In the genomic region with DNA sequence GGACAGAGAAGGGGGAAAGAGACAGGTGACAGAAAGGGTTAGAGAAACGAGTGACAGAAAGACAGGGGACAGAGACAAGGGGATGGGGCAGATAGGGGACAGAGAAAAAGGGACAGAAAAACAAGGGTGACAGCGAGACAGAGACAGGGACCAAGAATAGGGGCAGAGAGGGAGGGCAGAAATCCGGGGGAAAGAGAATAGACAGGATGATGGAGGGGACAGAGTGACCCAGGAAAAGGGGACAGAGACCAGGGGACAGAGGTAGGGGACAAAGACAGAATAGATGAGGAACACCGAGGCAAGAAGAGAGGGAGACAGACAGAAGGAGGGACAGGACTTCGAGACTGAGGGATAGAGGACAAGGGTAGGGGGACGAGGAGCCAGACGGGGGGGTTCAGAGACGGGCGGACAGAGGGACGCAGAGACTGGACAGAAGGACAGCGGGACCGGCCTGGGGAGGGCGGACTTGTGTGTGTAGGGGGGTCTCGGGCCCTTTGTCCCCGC, we compare ENCODE assay signal across 1 cellular context.
TF ChIP-seq lines count a peak whose summit lies in the region.

No MANE protein-coding gene starts in this region.

TF ChIP-seq in K562, 482 proteins besides CTCF, POLR2A, EP300 and RAD21 (continues in another document):
- no peak for TF ChIP-seq SIX5 (IDR thresholded peaks at IDR 0.05; ENCODE audit: borderline replicate concordance in 1 of 2, insufficient read depth in 1 of 2, low read depth in 1 of 2, low read length in 2 of 2)
- TF ChIP-seq, protein P1, sequence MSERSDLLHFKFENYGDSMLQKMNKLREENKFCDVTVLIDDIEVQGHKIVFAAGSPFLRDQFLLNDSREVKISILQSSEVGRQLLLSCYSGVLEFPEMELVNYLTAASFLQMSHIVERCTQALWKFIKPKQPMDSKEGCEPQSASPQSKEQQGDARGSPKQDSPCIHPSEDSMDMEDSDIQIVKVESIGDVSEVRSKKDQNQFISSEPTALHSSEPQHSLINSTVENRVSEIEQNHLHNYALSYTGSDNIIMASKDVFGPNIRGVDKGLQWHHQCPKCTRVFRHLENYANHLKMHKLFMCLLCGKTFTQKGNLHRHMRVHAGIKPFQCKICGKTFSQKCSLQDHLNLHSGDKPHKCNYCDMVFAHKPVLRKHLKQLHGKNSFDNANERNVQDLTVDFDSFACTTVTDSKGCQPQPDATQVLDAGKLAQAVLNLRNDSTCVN (CRISPR knock-in tag; IDR thresholded peaks at IDR 0.05) = 0 out of 2 replicates have a peak, but pooled peaks have one; percentile 49
- TF ChIP-seq MED1 (CRISPR knock-in tag; IDR thresholded peaks at IDR 0.05; ENCODE audit: borderline replicate concordance) = no peak
- no peak for TF ChIP-seq TRIM28 (IDR thresholded peaks at IDR 0.05)
- TF ChIP-seq MYBL2 (IDR thresholded peaks at IDR 0.05; ENCODE audit: low read depth) = peak; percentile 13; the same call in 1 of the 2 replicates
- TF ChIP-seq MYBL2 (CRISPR knock-in tag; IDR thresholded peaks at IDR 0.05; ENCODE audit: borderline replicate concordance) = no peak
- TF ChIP-seq, protein P2, sequence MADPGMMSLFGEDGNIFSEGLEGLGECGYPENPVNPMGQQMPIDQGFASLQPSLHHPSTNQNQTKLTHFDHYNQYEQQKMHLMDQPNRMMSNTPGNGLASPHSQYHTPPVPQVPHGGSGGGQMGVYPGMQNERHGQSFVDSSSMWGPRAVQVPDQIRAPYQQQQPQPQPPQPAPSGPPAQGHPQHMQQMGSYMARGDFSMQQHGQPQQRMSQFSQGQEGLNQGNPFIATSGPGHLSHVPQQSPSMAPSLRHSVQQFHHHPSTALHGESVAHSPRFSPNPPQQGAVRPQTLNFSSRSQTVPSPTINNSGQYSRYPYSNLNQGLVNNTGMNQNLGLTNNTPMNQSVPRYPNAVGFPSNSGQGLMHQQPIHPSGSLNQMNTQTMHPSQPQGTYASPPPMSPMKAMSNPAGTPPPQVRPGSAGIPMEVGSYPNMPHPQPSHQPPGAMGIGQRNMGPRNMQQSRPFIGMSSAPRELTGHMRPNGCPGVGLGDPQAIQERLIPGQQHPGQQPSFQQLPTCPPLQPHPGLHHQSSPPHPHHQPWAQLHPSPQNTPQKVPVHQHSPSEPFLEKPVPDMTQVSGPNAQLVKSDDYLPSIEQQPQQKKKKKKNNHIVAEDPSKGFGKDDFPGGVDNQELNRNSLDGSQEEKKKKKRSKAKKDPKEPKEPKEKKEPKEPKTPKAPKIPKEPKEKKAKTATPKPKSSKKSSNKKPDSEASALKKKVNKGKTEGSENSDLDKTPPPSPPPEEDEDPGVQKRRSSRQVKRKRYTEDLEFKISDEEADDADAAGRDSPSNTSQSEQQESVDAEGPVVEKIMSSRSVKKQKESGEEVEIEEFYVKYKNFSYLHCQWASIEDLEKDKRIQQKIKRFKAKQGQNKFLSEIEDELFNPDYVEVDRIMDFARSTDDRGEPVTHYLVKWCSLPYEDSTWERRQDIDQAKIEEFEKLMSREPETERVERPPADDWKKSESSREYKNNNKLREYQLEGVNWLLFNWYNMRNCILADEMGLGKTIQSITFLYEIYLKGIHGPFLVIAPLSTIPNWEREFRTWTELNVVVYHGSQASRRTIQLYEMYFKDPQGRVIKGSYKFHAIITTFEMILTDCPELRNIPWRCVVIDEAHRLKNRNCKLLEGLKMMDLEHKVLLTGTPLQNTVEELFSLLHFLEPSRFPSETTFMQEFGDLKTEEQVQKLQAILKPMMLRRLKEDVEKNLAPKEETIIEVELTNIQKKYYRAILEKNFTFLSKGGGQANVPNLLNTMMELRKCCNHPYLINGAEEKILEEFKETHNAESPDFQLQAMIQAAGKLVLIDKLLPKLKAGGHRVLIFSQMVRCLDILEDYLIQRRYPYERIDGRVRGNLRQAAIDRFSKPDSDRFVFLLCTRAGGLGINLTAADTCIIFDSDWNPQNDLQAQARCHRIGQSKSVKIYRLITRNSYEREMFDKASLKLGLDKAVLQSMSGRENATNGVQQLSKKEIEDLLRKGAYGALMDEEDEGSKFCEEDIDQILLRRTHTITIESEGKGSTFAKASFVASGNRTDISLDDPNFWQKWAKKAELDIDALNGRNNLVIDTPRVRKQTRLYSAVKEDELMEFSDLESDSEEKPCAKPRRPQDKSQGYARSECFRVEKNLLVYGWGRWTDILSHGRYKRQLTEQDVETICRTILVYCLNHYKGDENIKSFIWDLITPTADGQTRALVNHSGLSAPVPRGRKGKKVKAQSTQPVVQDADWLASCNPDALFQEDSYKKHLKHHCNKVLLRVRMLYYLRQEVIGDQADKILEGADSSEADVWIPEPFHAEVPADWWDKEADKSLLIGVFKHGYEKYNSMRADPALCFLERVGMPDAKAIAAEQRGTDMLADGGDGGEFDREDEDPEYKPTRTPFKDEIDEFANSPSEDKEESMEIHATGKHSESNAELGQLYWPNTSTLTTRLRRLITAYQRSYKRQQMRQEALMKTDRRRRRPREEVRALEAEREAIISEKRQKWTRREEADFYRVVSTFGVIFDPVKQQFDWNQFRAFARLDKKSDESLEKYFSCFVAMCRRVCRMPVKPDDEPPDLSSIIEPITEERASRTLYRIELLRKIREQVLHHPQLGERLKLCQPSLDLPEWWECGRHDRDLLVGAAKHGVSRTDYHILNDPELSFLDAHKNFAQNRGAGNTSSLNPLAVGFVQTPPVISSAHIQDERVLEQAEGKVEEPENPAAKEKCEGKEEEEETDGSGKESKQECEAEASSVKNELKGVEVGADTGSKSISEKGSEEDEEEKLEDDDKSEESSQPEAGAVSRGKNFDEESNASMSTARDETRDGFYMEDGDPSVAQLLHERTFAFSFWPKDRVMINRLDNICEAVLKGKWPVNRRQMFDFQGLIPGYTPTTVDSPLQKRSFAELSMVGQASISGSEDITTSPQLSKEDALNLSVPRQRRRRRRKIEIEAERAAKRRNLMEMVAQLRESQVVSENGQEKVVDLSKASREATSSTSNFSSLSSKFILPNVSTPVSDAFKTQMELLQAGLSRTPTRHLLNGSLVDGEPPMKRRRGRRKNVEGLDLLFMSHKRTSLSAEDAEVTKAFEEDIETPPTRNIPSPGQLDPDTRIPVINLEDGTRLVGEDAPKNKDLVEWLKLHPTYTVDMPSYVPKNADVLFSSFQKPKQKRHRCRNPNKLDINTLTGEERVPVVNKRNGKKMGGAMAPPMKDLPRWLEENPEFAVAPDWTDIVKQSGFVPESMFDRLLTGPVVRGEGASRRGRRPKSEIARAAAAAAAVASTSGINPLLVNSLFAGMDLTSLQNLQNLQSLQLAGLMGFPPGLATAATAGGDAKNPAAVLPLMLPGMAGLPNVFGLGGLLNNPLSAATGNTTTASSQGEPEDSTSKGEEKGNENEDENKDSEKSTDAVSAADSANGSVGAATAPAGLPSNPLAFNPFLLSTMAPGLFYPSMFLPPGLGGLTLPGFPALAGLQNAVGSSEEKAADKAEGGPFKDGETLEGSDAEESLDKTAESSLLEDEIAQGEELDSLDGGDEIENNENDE (IDR thresholded peaks at IDR 0.05; ENCODE audit: low read depth, low read length) = no peak
- TF ChIP-seq, protein P3, sequence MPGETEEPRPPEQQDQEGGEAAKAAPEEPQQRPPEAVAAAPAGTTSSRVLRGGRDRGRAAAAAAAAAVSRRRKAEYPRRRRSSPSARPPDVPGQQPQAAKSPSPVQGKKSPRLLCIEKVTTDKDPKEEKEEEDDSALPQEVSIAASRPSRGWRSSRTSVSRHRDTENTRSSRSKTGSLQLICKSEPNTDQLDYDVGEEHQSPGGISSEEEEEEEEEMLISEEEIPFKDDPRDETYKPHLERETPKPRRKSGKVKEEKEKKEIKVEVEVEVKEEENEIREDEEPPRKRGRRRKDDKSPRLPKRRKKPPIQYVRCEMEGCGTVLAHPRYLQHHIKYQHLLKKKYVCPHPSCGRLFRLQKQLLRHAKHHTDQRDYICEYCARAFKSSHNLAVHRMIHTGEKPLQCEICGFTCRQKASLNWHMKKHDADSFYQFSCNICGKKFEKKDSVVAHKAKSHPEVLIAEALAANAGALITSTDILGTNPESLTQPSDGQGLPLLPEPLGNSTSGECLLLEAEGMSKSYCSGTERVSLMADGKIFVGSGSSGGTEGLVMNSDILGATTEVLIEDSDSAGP (CRISPR knock-in tag; IDR thresholded peaks at IDR 0.05) = no peak
- TF ChIP-seq SAFB2 (IDR thresholded peaks at IDR 0.05; ENCODE audit: borderline replicate concordance, low read depth, low read length, severe bottlenecking) = no peak
- TF ChIP-seq PCBP1 (IDR thresholded peaks at IDR 0.05; ENCODE audit: low read depth, low read length, poor library complexity, severe bottlenecking) = no peak
- TF ChIP-seq PTRF (tag; IDR thresholded peaks at IDR 0.05) = no peak
- 0 out of 2 replicates have a peak, but pooled peaks have one; percentile 54 for TF ChIP-seq ELF4 (CRISPR knock-in tag; IDR thresholded peaks at IDR 0.05)
- 0 out of 2 replicates have a peak, but pooled peaks have one; percentile 35 for TF ChIP-seq ZBTB7A (IDR thresholded peaks at IDR 0.05; ENCODE audit: borderline replicate concordance, control insufficient read depth, low read depth, low read length)
- 0 out of 2 replicates have a peak, but pooled peaks have one; percentile 17 for TF ChIP-seq SMARCE1 (IDR thresholded peaks at IDR 0.05)
- TF ChIP-seq, protein P4, sequence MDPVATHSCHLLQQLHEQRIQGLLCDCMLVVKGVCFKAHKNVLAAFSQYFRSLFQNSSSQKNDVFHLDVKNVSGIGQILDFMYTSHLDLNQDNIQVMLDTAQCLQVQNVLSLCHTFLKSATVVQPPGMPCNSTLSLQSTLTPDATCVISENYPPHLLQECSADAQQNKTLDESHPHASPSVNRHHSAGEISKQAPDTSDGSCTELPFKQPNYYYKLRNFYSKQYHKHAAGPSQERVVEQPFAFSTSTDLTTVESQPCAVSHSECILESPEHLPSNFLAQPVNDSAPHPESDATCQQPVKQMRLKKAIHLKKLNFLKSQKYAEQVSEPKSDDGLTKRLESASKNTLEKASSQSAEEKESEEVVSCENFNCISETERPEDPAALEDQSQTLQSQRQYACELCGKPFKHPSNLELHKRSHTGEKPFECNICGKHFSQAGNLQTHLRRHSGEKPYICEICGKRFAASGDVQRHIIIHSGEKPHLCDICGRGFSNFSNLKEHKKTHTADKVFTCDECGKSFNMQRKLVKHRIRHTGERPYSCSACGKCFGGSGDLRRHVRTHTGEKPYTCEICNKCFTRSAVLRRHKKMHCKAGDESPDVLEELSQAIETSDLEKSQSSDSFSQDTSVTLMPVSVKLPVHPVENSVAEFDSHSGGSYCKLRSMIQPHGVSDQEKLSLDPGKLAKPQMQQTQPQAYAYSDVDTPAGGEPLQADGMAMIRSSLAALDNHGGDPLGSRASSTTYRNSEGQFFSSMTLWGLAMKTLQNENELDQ (CRISPR knock-in tag; IDR thresholded peaks at IDR 0.05; ENCODE audit: borderline replicate concordance) = no peak
- TF ChIP-seq, protein P5, sequence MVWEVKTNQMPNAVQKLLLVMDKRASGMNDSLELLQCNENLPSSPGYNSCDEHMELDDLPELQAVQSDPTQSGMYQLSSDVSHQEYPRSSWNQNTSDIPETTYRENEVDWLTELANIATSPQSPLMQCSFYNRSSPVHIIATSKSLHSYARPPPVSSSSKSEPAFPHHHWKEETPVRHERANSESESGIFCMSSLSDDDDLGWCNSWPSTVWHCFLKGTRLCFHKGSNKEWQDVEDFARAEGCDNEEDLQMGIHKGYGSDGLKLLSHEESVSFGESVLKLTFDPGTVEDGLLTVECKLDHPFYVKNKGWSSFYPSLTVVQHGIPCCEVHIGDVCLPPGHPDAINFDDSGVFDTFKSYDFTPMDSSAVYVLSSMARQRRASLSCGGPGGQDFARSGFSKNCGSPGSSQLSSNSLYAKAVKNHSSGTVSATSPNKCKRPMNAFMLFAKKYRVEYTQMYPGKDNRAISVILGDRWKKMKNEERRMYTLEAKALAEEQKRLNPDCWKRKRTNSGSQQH (CRISPR knock-in tag; IDR thresholded peaks at IDR 0.05) = peak; percentile 29; the same call in 1 of the 2 replicates
- TF ChIP-seq, protein P6, sequence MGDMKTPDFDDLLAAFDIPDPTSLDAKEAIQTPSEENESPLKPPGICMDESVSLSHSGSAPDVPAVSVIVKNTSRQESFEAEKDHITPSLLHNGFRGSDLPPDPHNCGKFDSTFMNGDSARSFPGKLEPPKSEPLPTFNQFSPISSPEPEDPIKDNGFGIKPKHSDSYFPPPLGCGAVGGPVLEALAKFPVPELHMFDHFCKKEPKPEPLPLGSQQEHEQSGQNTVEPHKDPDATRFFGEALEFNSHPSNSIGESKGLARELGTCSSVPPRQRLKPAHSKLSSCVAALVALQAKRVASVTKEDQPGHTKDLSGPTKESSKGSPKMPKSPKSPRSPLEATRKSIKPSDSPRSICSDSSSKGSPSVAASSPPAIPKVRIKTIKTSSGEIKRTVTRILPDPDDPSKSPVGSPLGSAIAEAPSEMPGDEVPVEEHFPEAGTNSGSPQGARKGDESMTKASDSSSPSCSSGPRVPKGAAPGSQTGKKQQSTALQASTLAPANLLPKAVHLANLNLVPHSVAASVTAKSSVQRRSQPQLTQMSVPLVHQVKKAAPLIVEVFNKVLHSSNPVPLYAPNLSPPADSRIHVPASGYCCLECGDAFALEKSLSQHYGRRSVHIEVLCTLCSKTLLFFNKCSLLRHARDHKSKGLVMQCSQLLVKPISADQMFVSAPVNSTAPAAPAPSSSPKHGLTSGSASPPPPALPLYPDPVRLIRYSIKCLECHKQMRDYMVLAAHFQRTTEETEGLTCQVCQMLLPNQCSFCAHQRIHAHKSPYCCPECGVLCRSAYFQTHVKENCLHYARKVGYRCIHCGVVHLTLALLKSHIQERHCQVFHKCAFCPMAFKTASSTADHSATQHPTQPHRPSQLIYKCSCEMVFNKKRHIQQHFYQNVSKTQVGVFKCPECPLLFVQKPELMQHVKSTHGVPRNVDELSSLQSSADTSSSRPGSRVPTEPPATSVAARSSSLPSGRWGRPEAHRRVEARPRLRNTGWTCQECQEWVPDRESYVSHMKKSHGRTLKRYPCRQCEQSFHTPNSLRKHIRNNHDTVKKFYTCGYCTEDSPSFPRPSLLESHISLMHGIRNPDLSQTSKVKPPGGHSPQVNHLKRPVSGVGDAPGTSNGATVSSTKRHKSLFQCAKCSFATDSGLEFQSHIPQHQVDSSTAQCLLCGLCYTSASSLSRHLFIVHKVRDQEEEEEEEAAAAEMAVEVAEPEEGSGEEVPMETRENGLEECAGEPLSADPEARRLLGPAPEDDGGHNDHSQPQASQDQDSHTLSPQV (IDR thresholded peaks at IDR 0.05) = no peak
- TF ChIP-seq CBX2 (IDR thresholded peaks at IDR 0.05; ENCODE audit: insufficient read depth, low read length, poor library complexity, severe bottlenecking) = no peak
- TF ChIP-seq, protein P7, sequence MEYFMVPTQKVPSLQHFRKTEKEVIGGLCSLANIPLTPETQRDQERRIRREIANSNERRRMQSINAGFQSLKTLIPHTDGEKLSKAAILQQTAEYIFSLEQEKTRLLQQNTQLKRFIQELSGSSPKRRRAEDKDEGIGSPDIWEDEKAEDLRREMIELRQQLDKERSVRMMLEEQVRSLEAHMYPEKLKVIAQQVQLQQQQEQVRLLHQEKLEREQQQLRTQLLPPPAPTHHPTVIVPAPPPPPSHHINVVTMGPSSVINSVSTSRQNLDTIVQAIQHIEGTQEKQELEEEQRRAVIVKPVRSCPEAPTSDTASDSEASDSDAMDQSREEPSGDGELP (CRISPR knock-in tag; IDR thresholded peaks at IDR 0.05; ENCODE audit: borderline replicate concordance) = no peak
- TF ChIP-seq, protein P8, sequence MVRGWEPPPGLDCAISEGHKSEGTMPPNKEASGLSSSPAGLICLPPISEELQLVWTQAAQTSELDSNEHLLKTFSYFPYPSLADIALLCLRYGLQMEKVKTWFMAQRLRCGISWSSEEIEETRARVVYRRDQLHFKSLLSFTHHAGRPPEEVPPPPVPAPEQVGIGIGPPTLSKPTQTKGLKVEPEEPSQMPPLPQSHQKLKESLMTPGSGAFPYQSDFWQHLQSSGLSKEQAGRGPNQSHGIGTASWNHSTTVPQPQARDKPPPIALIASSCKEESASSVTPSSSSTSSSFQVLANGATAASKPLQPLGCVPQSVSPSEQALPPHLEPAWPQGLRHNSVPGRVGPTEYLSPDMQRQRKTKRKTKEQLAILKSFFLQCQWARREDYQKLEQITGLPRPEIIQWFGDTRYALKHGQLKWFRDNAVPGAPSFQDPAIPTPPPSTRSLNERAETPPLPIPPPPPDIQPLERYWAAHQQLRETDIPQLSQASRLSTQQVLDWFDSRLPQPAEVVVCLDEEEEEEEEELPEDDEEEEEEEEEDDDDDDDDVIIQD (CRISPR knock-in tag; IDR thresholded peaks at IDR 0.05) = no peak
- no peak for TF ChIP-seq ZNF444 (CRISPR knock-in tag; IDR thresholded peaks at IDR 0.05)
- no peak for TF ChIP-seq MYC (IDR thresholded peaks at IDR 0.05; ENCODE audit: low read depth, low read length)
- TF ChIP-seq MYC (CRISPR knock-in tag; IDR thresholded peaks at IDR 0.05; ENCODE audit: borderline replicate concordance, low read depth) = no peak
- TF ChIP-seq ETV1 (tag; conservative IDR thresholded peaks at IDR 0.05; ENCODE audit: low read depth) = no peak
